Comparison of ENCODE assay signal across 1 cellular context in the genomic region with DNA sequence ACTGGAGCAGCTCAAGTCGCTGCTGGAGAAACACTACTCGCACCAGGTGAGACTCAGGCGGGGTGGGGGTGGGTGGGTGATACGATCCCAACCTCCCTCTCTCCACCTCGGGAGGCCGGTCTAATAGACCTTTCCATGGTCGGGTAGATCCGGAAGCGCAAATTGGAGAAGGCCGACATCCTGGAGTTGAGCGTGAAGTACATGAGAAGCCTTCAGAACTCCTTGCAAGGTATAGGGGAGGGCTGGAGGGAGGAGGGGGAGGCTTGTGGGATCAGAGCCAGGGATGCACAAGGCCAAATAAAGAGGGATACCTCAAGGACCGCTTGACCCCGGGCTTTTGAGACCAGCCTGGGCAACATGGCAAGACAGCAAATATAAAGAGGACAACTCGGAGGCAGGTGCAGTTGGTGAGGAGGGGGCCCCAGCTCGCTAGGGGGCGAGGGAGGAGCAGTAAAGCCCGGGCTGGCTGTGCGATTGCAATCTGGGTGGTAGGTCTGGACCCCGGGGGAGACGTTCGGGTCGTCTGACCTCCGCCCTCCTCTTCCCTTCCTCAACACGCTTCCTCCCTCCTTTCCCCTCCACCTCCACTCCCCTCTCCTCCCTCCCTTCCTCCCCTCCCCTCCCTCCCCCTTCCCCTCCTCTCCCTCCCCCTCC.
TF ChIP-seq lines count a peak whose summit lies in the region.

No MANE protein-coding gene starts in this region.

TF ChIP-seq in WTC11, 78 proteins besides CTCF, POLR2A, EP300 and RAD21 (continued from another document):
- TF ChIP-seq, protein P1, sequence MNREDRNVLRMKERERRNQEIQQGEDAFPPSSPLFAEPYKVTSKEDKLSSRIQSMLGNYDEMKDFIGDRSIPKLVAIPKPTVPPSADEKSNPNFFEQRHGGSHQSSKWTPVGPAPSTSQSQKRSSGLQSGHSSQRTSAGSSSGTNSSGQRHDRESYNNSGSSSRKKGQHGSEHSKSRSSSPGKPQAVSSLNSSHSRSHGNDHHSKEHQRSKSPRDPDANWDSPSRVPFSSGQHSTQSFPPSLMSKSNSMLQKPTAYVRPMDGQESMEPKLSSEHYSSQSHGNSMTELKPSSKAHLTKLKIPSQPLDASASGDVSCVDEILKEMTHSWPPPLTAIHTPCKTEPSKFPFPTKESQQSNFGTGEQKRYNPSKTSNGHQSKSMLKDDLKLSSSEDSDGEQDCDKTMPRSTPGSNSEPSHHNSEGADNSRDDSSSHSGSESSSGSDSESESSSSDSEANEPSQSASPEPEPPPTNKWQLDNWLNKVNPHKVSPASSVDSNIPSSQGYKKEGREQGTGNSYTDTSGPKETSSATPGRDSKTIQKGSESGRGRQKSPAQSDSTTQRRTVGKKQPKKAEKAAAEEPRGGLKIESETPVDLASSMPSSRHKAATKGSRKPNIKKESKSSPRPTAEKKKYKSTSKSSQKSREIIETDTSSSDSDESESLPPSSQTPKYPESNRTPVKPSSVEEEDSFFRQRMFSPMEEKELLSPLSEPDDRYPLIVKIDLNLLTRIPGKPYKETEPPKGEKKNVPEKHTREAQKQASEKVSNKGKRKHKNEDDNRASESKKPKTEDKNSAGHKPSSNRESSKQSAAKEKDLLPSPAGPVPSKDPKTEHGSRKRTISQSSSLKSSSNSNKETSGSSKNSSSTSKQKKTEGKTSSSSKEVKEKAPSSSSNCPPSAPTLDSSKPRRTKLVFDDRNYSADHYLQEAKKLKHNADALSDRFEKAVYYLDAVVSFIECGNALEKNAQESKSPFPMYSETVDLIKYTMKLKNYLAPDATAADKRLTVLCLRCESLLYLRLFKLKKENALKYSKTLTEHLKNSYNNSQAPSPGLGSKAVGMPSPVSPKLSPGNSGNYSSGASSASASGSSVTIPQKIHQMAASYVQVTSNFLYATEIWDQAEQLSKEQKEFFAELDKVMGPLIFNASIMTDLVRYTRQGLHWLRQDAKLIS (CRISPR knock-in tag; IDR thresholded peaks at IDR 0.05; ENCODE audit: borderline replicate concordance), result no peak
- no peak for TF ChIP-seq ZNF317 (CRISPR knock-in tag; IDR thresholded peaks at IDR 0.05; ENCODE audit: borderline replicate concordance, low read depth)
TF ChIP-seq in WTC11: peak in this region for 1.
